12 cellular contexts compared by ENCODE assay signal in the genomic region with DNA sequence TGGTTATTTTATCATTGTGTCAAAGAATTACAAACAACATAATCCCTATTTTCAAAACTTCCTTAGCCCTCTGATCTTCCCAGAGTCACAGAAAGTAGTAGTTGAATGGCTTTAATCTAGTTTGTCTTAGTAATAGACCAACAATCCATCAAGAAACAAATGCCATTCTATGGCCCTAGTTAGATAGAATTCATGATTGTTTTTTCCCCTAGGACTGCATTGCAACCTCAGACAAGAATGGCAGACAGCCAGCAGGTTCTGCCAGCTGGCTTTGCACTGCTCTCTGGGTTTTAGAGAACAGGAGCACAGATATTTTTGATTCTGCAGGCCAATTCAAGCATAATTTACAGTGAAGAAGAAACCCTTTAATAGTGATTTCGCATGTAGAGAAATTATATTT. TPM values are rescaled to one million over a fixed set of nuclear protein-coding genes. Genes with fewer than 3 reads are reported as not detected.
DNase-seq lines count a peak whose midpoint lies in the region; ATAC-seq and TF ChIP-seq lines count a peak whose summit lies in the region.
"Had no signal": no experiment of that assay in that cellular context is flagged by ENCODE, and none has a peak within 500 bp of the region (broad histone marks: within the 10 kb centered on the region; RNA-seq: fewer than 3 reads in every experiment).

No MANE protein-coding gene starts in this region.

- H3K4me3 Mint-ChIP-seq in activated naive CD4-positive, alpha-beta T cell treated with anti-CD3 and anti-CD28 coated beads, Interleukin-2, amount 10 ng/mL, durations not matched to agents 7 days and 5 days: no peak overlapping the region

- H3K27ac Mint-ChIP-seq in activated naive CD4-positive, alpha-beta T cell treated with anti-CD3 and anti-CD28 coated beads, Interleukin-2, amount 10 ng/mL, durations not matched to agents 7 days and 5 days: no peak overlapping the region

- no peaks in the 10 kb centered on the region for H3K9me2 ChIP-seq in PC-3 (replicated peaks; ENCODE audit: low read length)

- BruUV-seq in PC-3 (replicated peaks; lab: Mats Ljungman, UMichigan): no TSS peak

- H3K27ac ChIP-seq in testis: no peak overlapping the region
- no peak overlapping the region for H3K27ac ChIP-seq in PC-3 (ENCODE audit: low read length)
- H3K27ac ChIP-seq: brain microvascular endothelial cell, SJSA1, thoracic aorta had no signal

- H3K4me1 ChIP-seq in testis (no peaks in the 10 kb centered on the region), PC-3 (ENCODE audit: insufficient read depth, low read length) (no peaks in the 10 kb centered on the region)

- POLR2A ChIA-PET in PC-3 (lab: Charles Lee; ENCODE audit: unreplicated experiment): no interaction called here

- no peak overlapping the region for H3K9ac ChIP-seq in PC-3 (ENCODE audit: low read length)

- H3K4me3 ChIP-seq in fibroblast of villous mesenchyme (ENCODE audit: low read depth, low read length) (no peak overlapping the region), testis (no peak overlapping the region), PC-3 (ENCODE audit: low read length) (no peak overlapping the region)
- H3K4me3 ChIP-seq: SJSA1, thoracic aorta had no signal

- in situ Hi-C loops in GM13976 (cut with MboI; ENCODE audit: low sequenced_read_pairs, unreplicated experiment): no loop called here

- peaks cover 6% of the 10 kb centered on the region for H3K9me3 Mint-ChIP-seq in activated naive CD4-positive, alpha-beta T cell treated with anti-CD3 and anti-CD28 coated beads, Interleukin-2, amount 10 ng/mL, durations not matched to agents 7 days and 5 days

- no peak overlapping the region for H2AFZ ChIP-seq in PC-3 (ENCODE audit: low read length)

- WGBS in testis, 2 donors: 56 to 79% methylated on average over 1 of the region's 1 CpG

- no peak for ATAC-seq in PC-3

- no peaks in the 10 kb centered on the region for H4K20me1 ChIP-seq in PC-3 (ENCODE audit: low read length)

- TF ChIP-seq POLR2A in testis (IDR thresholded peaks at IDR 0.05): no peak

- DNase-seq in NCI-H510A treated with DMSO at 0.1 percent for 48 hours (lab: John Stamatoyannopoulos, UW) (peak; percentile 30), NCI-H510A (lab: John Stamatoyannopoulos, UW) (no peak), NCI-H69 (lab: John Stamatoyannopoulos, UW) (peak; percentile 78), fibroblast of villous mesenchyme (ENCODE audit: low read depth) (peak; percentile 0), testis (peak; percentile 34), GM13976 (ENCODE audit: low spot score) (no peak), PC-3 (no peak)
- DNase-seq in activated naive CD4-positive, alpha-beta T cell treated with anti-CD3 and anti-CD28 coated beads, Interleukin-2, amount 10 ng/mL, durations not matched to agents 7 days and 5 days: no peak
- DNase-seq: brain microvascular endothelial cell; stimulated activated CD4-positive, alpha-beta T cell treated with anti-CD3 and anti-CD28 coated beads, Interleukin-4, amount 100 ng/mL, for 1 hour had no signal

- no peaks in the 10 kb centered on the region for H3K27me3 Mint-ChIP-seq in activated naive CD4-positive, alpha-beta T cell treated with anti-CD3 and anti-CD28 coated beads, Interleukin-2, amount 10 ng/mL, durations not matched to agents 7 days and 5 days

- no peak overlapping the region for H3K4me2 ChIP-seq in PC-3 (ENCODE audit: low read length)

- H3K36me3 ChIP-seq in testis (ENCODE audit: low read depth, missing control alignments) (no peaks in the 10 kb centered on the region), PC-3 (ENCODE audit: low read depth, low read length) (no peaks in the 10 kb centered on the region)
- H3K36me3 ChIP-seq: brain microvascular endothelial cell, thoracic aorta had no signal

- H3K36me3 Mint-ChIP-seq in activated naive CD4-positive, alpha-beta T cell treated with anti-CD3 and anti-CD28 coated beads, Interleukin-2, amount 10 ng/mL, durations not matched to agents 7 days and 5 days: no peaks in the 10 kb centered on the region

- H3F3A ChIP-seq in PC-3 (ENCODE audit: low read length, unreplicated experiment): no peaks in the 10 kb centered on the region

- CTCF ChIA-PET in activated naive CD4-positive, alpha-beta T cell treated with anti-CD3 and anti-CD28 coated beads, Interleukin-2, amount 10 ng/mL, durations not matched to agents 7 days and 5 days (lab: Charles Lee): no interaction called here
- CTCF ChIA-PET in PC-3 (lab: Charles Lee): no interaction called here

- no peaks in the 10 kb centered on the region for H3K27me3 ChIP-seq in testis
- H3K27me3 ChIP-seq in PC-3 (ENCODE audit: low read length): no peaks in the 10 kb centered on the region
- H3K27me3 ChIP-seq: brain microvascular endothelial cell, SJSA1 had no signal

- H3K4me1 Mint-ChIP-seq in activated naive CD4-positive, alpha-beta T cell treated with anti-CD3 and anti-CD28 coated beads, Interleukin-2, amount 10 ng/mL, durations not matched to agents 7 days and 5 days: no peaks in the 10 kb centered on the region

- H3K9me3 ChIP-seq in testis (no peaks in the 10 kb centered on the region), PC-3 (ENCODE audit: low read length) (no peaks in the 10 kb centered on the region)
- H3K9me3 ChIP-seq: SJSA1, thoracic aorta had no signal

- no peaks in the 10 kb centered on the region for H3K79me2 ChIP-seq in PC-3 (ENCODE audit: low read length)

- intact Hi-C loops in testis (cut with DNase I; ENCODE audit: low total_unique reads): no loop called here
- intact Hi-C loops in PC-3 (cut with micrococcal nuclease): no loop called here

- TF ChIP-seq CTCF in fibroblast of villous mesenchyme (IDR thresholded peaks at IDR 0.05; ENCODE audit: insufficient read depth, low read depth, low read length) (no peak), testis (IDR thresholded peaks at IDR 0.05) (no peak), GM13976 (IDR thresholded peaks at IDR 0.05; ENCODE audit: borderline replicate concordance, control extremely low read depth, extremely low read depth, insufficient read depth, missing control alignments) (no peak), PC-3 (conservative IDR thresholded peaks at IDR 0.05; ENCODE audit: low read depth, low read length) (no peak)

RNA-seq across cellular contexts. Expression of a gene that starts 33.8 kb away (rescaled TPM):
- total RNA-seq in fibroblast of villous mesenchyme (2.3 and 3.9 TPM in 2 replicates), testis (1 to 10 TPM; 1.3 to 1.7 TPM), PC-3 (2014; rRNA removed) (0.12 and 0.51 TPM in 2 replicates)
- 1.1 TPM for polyA plus RNA-seq in testis (ENCODE audit: insufficient read depth, low read depth, low replicate concordance)

Comparison
In these comparisons a context has a peak if more than half of its experiments do, and no peak if none do; other contexts are left out.
1. DNase-seq: peak in NCI-H510A treated with DMSO at 0.1 percent for 48 hours (single experiment), NCI-H69 (single experiment), fibroblast of villous mesenchyme (single experiment) and testis (single experiment); none in NCI-H510A (single experiment), activated naive CD4-positive, alpha-beta T cell treated with anti-CD3 and anti-CD28 coated beads, Interleukin-2, amount 10 ng/mL, durations not matched to agents 7 days and 5 days (single experiment), GM13976 (single experiment) and PC-3 (single experiment).